ENCODE assay signal across 25 cellular contexts in the genomic region with DNA sequence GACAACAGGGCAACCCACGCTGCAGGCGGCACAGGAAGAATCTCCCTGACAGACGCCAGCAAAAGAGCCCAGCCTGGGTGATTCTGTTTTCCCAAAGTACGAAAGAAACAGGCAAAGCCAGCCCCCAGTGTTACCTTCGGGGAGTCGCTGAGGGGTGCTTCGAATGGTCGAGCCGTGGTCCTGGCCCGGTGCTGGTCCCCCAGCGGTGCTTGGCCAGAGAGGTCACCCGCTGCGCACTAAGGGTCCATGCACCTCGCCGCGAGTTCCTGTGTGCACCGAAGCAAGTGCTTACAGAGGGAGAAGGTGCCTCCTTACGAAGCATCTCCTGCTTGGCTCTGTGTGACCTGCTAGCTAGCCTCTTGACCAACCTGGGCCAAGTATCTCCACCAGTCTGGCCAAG.
"Had no signal": no experiment of that assay in that cellular context is flagged by ENCODE, and none has a peak within 500 bp of the region (broad histone marks: within the 10 kb centered on the region; RNA-seq: fewer than 3 reads in every experiment).

No MANE protein-coding gene starts in this region.

- H3K27ac Mint-ChIP-seq: dendritic cell treated with granulocyte-macrophage colony-stimulating factor and Interleukin-4, amounts not matched to agents 40 ng/mL and 50 ng/mL, for 4 days; effector memory CD8-positive, alpha-beta T cell; endodermal cell had no signal

- H3K4me3 Mint-ChIP-seq: dendritic cell treated with granulocyte-macrophage colony-stimulating factor and Interleukin-4, amounts not matched to agents 40 ng/mL and 50 ng/mL, for 4 days; effector memory CD8-positive, alpha-beta T cell; endodermal cell had no signal

- H3K4me1 ChIP-seq: colonic mucosa, esophagus muscularis mucosa, esophagus squamous epithelium, foreskin keratinocyte, gastrocnemius medialis, gastroesophageal sphincter, heart left ventricle, heart right ventricle had no signal

- H3K9me3 ChIP-seq: colonic mucosa, esophagus muscularis mucosa, esophagus squamous epithelium, gastrocnemius medialis, gastroesophageal sphincter, heart left ventricle, heart right ventricle had no signal

- H3K27me3 Mint-ChIP-seq: dendritic cell treated with granulocyte-macrophage colony-stimulating factor and Interleukin-4, amounts not matched to agents 40 ng/mL and 50 ng/mL, for 4 days; effector memory CD8-positive, alpha-beta T cell had no signal

- H3K9me3 Mint-ChIP-seq: dendritic cell treated with granulocyte-macrophage colony-stimulating factor and Interleukin-4, amounts not matched to agents 40 ng/mL and 50 ng/mL, for 4 days; effector memory CD8-positive, alpha-beta T cell; endodermal cell had no signal

- H3K4me3 ChIP-seq: colonic mucosa, coronary artery, dorsolateral prefrontal cortex, esophagus muscularis mucosa, esophagus squamous epithelium, gastrocnemius medialis, gastroesophageal sphincter, heart left ventricle, heart right ventricle had no signal

- DNase-seq: colonic mucosa; cortex of kidney; dermis blood vessel endothelial cell; dorsolateral prefrontal cortex; effector CD4-positive, alpha-beta T cell; effector CD8-positive, alpha-beta T cell; effector memory CD4-positive, alpha-beta T cell; effector memory CD8-positive, alpha-beta T cell; endodermal cell; erythroblast; esophagus squamous epithelium; foreskin fibroblast; foreskin keratinocyte; foreskin melanocyte; gastrocnemius medialis; glutamatergic neuron; head of caudate nucleus; heart left ventricle; heart right ventricle had no signal

- H3K27me3 ChIP-seq: colonic mucosa, foreskin keratinocyte, gastrocnemius medialis had no signal

- H3K27ac ChIP-seq: colonic mucosa, coronary artery, dorsolateral prefrontal cortex, epithelial cell of prostate, esophagus muscularis mucosa, esophagus squamous epithelium, foreskin keratinocyte, gastrocnemius medialis, gastroesophageal sphincter, heart left ventricle, heart right ventricle had no signal

- H3K36me3 ChIP-seq: colonic mucosa, esophagus muscularis mucosa, esophagus squamous epithelium, gastrocnemius medialis, gastroesophageal sphincter, heart left ventricle, heart right ventricle had no signal

- ATAC-seq: effector memory CD8-positive, alpha-beta T cell; esophagus mucosa; foreskin keratinocyte; gastrocnemius medialis; gastroesophageal sphincter; heart left ventricle; heart right ventricle had no signal

- H3K4me1 Mint-ChIP-seq: endodermal cell had no signal
